Comparison of ENCODE assay signal across 8 cellular contexts in the genomic region with DNA sequence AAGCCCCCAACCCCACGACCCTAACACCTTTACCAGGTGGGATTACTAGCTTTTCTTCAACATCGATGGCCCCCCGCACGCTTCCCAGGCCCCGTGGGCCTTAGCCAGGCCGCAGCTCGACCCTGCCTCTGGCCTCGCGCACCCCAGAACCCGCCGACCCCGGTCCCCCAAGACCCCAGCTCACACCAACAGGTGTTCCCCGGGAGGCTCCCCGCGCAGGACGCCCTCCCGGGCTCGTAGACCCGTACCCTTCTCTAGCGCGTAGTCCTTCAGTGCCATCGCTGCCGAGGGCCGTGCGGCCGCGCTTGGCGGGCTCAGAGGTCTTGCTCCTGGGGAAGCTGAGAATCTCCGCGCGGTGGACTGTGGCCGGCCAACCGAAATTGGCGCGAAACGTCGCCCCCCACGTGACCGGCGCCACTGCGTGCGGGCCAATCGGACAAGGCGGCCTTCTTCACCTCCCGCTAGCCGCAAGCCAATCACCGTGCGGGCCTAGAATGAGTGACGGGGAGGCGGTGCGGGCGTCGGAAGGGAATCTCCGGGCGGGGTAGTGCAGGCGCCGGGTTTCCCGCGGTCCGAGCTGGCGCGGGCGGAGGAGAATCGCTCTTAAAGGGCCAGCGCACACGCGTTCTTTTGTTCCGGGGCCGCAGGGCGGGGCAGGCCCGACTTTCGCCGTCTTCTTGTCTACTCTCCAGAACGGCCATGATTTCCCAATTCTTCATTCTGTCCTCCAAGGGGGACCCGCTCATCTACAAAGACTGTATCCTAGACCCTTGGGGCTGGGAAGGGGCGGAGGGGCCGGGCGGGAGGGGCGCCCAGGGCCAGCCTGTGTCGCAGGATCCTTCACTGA. TPM values are rescaled to one million over a fixed set of nuclear protein-coding genes. Genes with fewer than 3 reads are reported as not detected.
DNase-seq lines count a peak whose midpoint lies in the region; ATAC-seq, FAIRE-seq and TF ChIP-seq lines count a peak whose summit lies in the region.

A gene with protein sequence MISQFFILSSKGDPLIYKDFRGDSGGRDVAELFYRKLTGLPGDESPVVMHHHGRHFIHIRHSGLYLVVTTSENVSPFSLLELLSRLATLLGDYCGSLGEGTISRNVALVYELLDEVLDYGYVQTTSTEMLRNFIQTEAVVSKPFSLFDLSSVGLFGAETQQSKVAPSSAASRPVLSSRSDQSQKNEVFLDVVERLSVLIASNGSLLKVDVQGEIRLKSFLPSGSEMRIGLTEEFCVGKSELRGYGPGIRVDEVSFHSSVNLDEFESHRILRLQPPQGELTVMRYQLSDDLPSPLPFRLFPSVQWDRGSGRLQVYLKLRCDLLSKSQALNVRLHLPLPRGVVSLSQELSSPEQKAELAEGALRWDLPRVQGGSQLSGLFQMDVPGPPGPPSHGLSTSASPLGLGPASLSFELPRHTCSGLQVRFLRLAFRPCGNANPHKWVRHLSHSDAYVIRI (plus strand): TSS at position 628 of the 847 bp plus-strand sequence. CDS start 72 bp downstream, at position 700.
A gene (minus strand): TSS at position 382 of the 847 bp plus-strand sequence. CDS start 103 bp downstream, at position 279.

- TF ChIP-seq CTCF in adrenal gland (IDR thresholded peaks at IDR 0.05): no peak
- no peak for TF ChIP-seq CTCF in heart left ventricle (IDR thresholded peaks at IDR 0.05)
- TF ChIP-seq CTCF in upper lobe of right lung (IDR thresholded peaks at IDR 0.05): no peak

- FAIRE-seq in GM12892 (lab: Jason Lieb, UNC): peak; percentile 96

- intact Hi-C loops in adrenal gland (cut with DNase I) (no loop called here), heart left ventricle (cut with DNase I) (loop anchor here in 5 of 10 donors (1.0 to 2.0 kb wide), 5 partner anchors 18 to 52 kb away; a partner anchor contains a TSS), posterior vena cava (cut with DNase I) (no loop called here), upper lobe of right lung (cut with DNase I) (no loop called here)

- TF ChIP-seq POLR2A in GM12892 (IDR thresholded peaks at IDR 0.05; ENCODE audit: low read depth, low read length) (peak; percentile 78), adrenal gland (IDR thresholded peaks at IDR 0.05) (peak in 1 of 2 donors; percentile 55), heart left ventricle (IDR thresholded peaks at IDR 0.05) (peak in 1 of 2 donors; percentile 40)

- H3K36me3 ChIP-seq in adrenal gland (replicated peaks in 1 of 2) (peaks cover 0 to 38% of the 10 kb centered on the region in 2 donors), heart left ventricle (peaks cover 0 to 67% (median 62%) of the 10 kb centered on the region in 9 donors), upper lobe of right lung (peaks cover 57% of the 10 kb centered on the region)

- H3K9me3 ChIP-seq in adrenal gland (replicated peaks in 1 of 3) (no peaks in the 10 kb centered on the region), heart left ventricle (no peaks in the 10 kb centered on the region), upper lobe of right lung (no peaks in the 10 kb centered on the region)

- no peaks in the 10 kb centered on the region for H3K27me3 ChIP-seq in adrenal gland
- H3K27me3 ChIP-seq in heart left ventricle: no peaks in the 10 kb centered on the region
- no peaks in the 10 kb centered on the region for H3K27me3 ChIP-seq in upper lobe of right lung

- 0 to 4% (median 0%) methylated on average over 15 to 80 of the region's 80 CpGs for WGBS in adrenal gland, 4 donors
- WGBS in heart left ventricle, 4 donors: 0 to 1% (median 1%) methylated on average over 25 to 80 of the region's 80 CpGs

- H3K4me3 ChIP-seq in adrenal gland: peak within 1 kb of the TSS; percentile 69 to 89 (median 76)
- peak within 1 kb of the TSS; percentile 59 to 93 (median 76) for H3K4me3 ChIP-seq in heart left ventricle
- peak within 1 kb of the TSS; percentile 97 for H3K4me3 ChIP-seq in upper lobe of right lung

- H3K4me1 ChIP-seq in adrenal gland (replicated peaks in 1 of 2) (peaks cover 13 to 14% of the 10 kb centered on the region in 2 donors), heart left ventricle (peaks cover 0 to 28% (median 21%) of the 10 kb centered on the region in 12 donors), upper lobe of right lung (peaks cover 25% of the 10 kb centered on the region)

- ATAC-seq in HG02852 (IDR thresholded peaks at IDR 0.05; ENCODE audit: unreplicated experiment) (peak; percentile 83), heart left ventricle (peak; percentile 94 to 96 (median 96)), upper lobe of right lung (peak; percentile 94)

- peak within 1 kb of the TSS; percentile 76 to 97 (median 87) for H3K27ac ChIP-seq in adrenal gland
- H3K27ac ChIP-seq in heart left ventricle: peak within 1 kb of the TSS; percentile 81 to 97 (median 93)
- peak within 1 kb of the TSS; percentile 94 for H3K27ac ChIP-seq in upper lobe of right lung

- peak; percentile 99 for DNase-seq in GM12892 (ENCODE audit: insufficient read length)
- peak; percentile 99 for DNase-seq in NCI-H146 (lab: John Stamatoyannopoulos, UW)
- DNase-seq in T-helper 1 cell: peak; percentile 93 to 99 (median 94)
- peak; percentile 98 to 99 (median 99) for DNase-seq in adrenal gland
- DNase-seq in heart left ventricle: peak; percentile 99
- peak; percentile 100 for DNase-seq in posterior vena cava (ENCODE audit: low spot score)
- peak; percentile 100 for DNase-seq in upper lobe of right lung

RNA-seq across cellular contexts. Expression of the first gene that starts in this region (rescaled TPM):
- polyA plus RNA-seq in GM12892 (2012; ENCODE audit: missing spikeins): 9.6 TPM
- 10 to 100 TPM in 7 of 8 donors, 1 to 10 TPM in 1; 9.6 to 24.0 (median 16.5) TPM for total RNA-seq in adrenal gland
- polyA plus RNA-seq in adrenal gland: 10 to 100 TPM in 2 of 3 donors, 1 to 10 TPM in 1; 9.6 to 30.1 (median 23.5) TPM
- 10 to 100 TPM in 8 of 9 donors, 1 to 10 TPM in 1; 8.9 to 19.3 (median 12.3) TPM for total RNA-seq in heart left ventricle
- polyA plus RNA-seq in heart left ventricle: 10 to 100 TPM; 10.9 to 17.7 TPM
- 10 to 100 TPM; 11.6 to 15.5 TPM for total RNA-seq in posterior vena cava
- 16.8 TPM for total RNA-seq in upper lobe of right lung

RNA-seq across cellular contexts. Expression of the second gene that starts in this region (rescaled TPM):
- polyA plus RNA-seq in GM12892 (2012; ENCODE audit: missing spikeins): 151 TPM
- total RNA-seq in adrenal gland (10 to 100 TPM; 13.6 to 51.0 (median 27.5) TPM), heart left ventricle (10 to 100 TPM; 12.8 to 34.4 (median 17.2) TPM), posterior vena cava (10 to 100 TPM; 21.6 to 21.7 TPM), upper lobe of right lung (48.7 TPM)
- polyA plus RNA-seq in adrenal gland (10 to 100 TPM; 12.2 to 72.3 (median 52.4) TPM), heart left ventricle (10 to 100 TPM; 15.2 to 31.6 TPM)

Comparison
In these comparisons a context has a peak if more than half of its experiments do, and no peak if none do; other contexts are left out.
1. Peak in every context shown above with its lines: DNase-seq, ATAC-seq, H3K4me3 ChIP-seq and H3K27ac ChIP-seq.